Comparison of ENCODE assay signal across 14 cellular contexts in genomic region chr2:9771101-9771449, GRCh38.
A peak's percentile ranks its signal among the peaks of the same experiment; 100 is the strongest.
DNase-seq lines count a peak whose midpoint lies in the region; ATAC-seq, FAIRE-seq and TF ChIP-seq lines count a peak whose summit lies in the region.
"Had no signal": no experiment of that assay in that cellular context is flagged by ENCODE, and none has a peak within 500 bp of the region (broad histone marks: within the 10 kb centered on the region; RNA-seq: fewer than 3 reads in every experiment).

No MANE protein-coding gene starts in this region.

- no peak overlapping the region for H3K4me3 ChIP-seq in A549
- H3K4me3 ChIP-seq in Panc1 (ENCODE audit: low read depth in 2 of 2, low read length in 2 of 2), result no peak overlapping the region
- no peak overlapping the region for H3K4me3 ChIP-seq in H1 (ENCODE audit: extremely low read depth in 1 of 4, insufficient read depth in 2 of 4, low read depth in 3 of 4, low read length in 4 of 4)
- H3K4me3 ChIP-seq in neuronal stem cell (ENCODE audit: low read length in 2 of 2), result no peak overlapping the region
- H3K4me3 ChIP-seq: prostate gland had no signal

- H3K4me2 ChIP-seq in A549 (peak overlapping the region; percentile 35; the same call in 2 of the 3 replicates), H1 (ENCODE audit: insufficient read depth in 1 of 2, low read depth in 2 of 2, low read length in 2 of 2) (no peak overlapping the region), neuronal stem cell (ENCODE audit: insufficient read depth, low read length, poor library complexity, severe bottlenecking) (no peak overlapping the region)

- no peak overlapping the region for H2BK20ac ChIP-seq in H1 (ENCODE audit: low read length)

- H3K14ac ChIP-seq in H1 (ENCODE audit: insufficient read length) (no peak overlapping the region), neuronal stem cell (ENCODE audit: low read length) (no peak overlapping the region)

- H4K8ac ChIP-seq in H1 (ENCODE audit: extremely low read depth, insufficient read depth, low read length), result no peak overlapping the region
- H4K8ac ChIP-seq in neuronal stem cell (ENCODE audit: low read depth, low read length), result no peak overlapping the region

- intact Hi-C loops in Panc1 (cut with micrococcal nuclease; ENCODE audit: unreplicated experiment), result no loop called here

- H3K79me1 ChIP-seq in H1 (ENCODE audit: low read depth, low read length) (no peaks in the 10 kb centered on the region), neuronal stem cell (ENCODE audit: low read depth, low read length) (no peaks in the 10 kb centered on the region)

- no peak for TF ChIP-seq CTCF in A549 (IDR thresholded peaks at IDR 0.05)
- TF ChIP-seq CTCF in Panc1 (IDR thresholded peaks at IDR 0.05), result no peak
- no peak for TF ChIP-seq CTCF in H1 (IDR thresholded peaks at IDR 0.05; ENCODE audit: control extremely low read depth in 1 of 3, insufficient read depth in 1 of 3, low read depth in 1 of 3, low read length in 3 of 3)
- no peak for TF ChIP-seq CTCF in GM10266 (IDR thresholded peaks at IDR 0.05; ENCODE audit: control insufficient read depth, insufficient read depth, low read depth, missing control alignments)

- 0 out of 2 replicates have a peak overlapping the region, but pooled peaks have one; percentile 97 for H2BK15ac ChIP-seq in H1 (ENCODE audit: low read length)
- peak overlapping the region; percentile 86 for H2BK15ac ChIP-seq in neuronal stem cell (ENCODE audit: low read length)

- H4K91ac ChIP-seq in H1 (replicated peaks; ENCODE audit: insufficient read length, low read length), result no peak overlapping the region
- H4K91ac ChIP-seq in neuronal stem cell (ENCODE audit: low read depth, low read length, poor library complexity), result no peak overlapping the region

- no peaks in the 10 kb centered on the region for H3K23me2 ChIP-seq in H1 (ENCODE audit: low read depth, low read length)

- H3K23ac ChIP-seq in H1 (ENCODE audit: insufficient read length) (no peak overlapping the region), neuronal stem cell (ENCODE audit: low read depth, low read length, poor library complexity) (peak overlapping the region; percentile 8)

- H3K36me3 ChIP-seq in Panc1 (ENCODE audit: control insufficient read depth, insufficient read depth, low read length) (no peaks in the 10 kb centered on the region), H1 (ENCODE audit: control insufficient read depth in 2 of 4, insufficient read depth in 4 of 4, low read length in 3 of 4) (no peaks in the 10 kb centered on the region), neuronal stem cell (replicated peaks in 1 of 2; ENCODE audit: control insufficient read depth in 2 of 2, insufficient read depth in 2 of 2, low read length in 2 of 2) (no peaks in the 10 kb centered on the region)
- H3K36me3 ChIP-seq: prostate gland had no signal

- H3K4ac ChIP-seq in H1 (replicated peaks; ENCODE audit: insufficient read length, low read depth, low read length) (no peak overlapping the region), neuronal stem cell (ENCODE audit: low read length) (peak overlapping the region; percentile 97)

- no peaks in the 10 kb centered on the region for H3K27me3 ChIP-seq in Panc1 (ENCODE audit: control insufficient read depth, insufficient read depth, low read length)
- H3K27me3 ChIP-seq in H1 (replicated peaks in 1 of 4; ENCODE audit: control insufficient read depth in 3 of 4, extremely low read depth in 1 of 4, insufficient read depth in 3 of 4, low read length in 3 of 4), result peaks cover 0 to 2% (median under 1%) of the 10 kb centered on the region in 4 experiments; a peak in 1 of 7 replicates
- peaks cover 0 to 8% (median 0%) of the 10 kb centered on the region in 3 experiments for H3K27me3 ChIP-seq in neuronal stem cell (ENCODE audit: control insufficient read depth in 3 of 3, insufficient read depth in 3 of 3, low read depth in 1 of 3, low read length in 3 of 3)

- no peak for DNase-seq in A549 (ENCODE audit: low read depth in 1 of 2, low spot score in 1 of 2)
- DNase-seq in Panc1 (ENCODE audit: low read depth, low spot score), result no peak
- no peak for DNase-seq in H1 (ENCODE audit: low read depth in 1 of 2, low spot score in 2 of 2)
- DNase-seq in neuronal stem cell (ENCODE audit: low spot score), result no peak
- no peak for DNase-seq in GM10266 (ENCODE audit: extremely low spot score)
- DNase-seq in activated T-cell treated with anti-CD3 and anti-CD28 coated beads, Interleukin-2, amount 50 U/mL, for 48 hours, result no peak
- DNase-seq in pons (ENCODE audit: low spot score), result no peak
- DNase-seq: activated CD8-positive, alpha-beta memory T cell treated with anti-CD3 and anti-CD28 coated beads, Interleukin-2, amount 50 U/mL, for 48 hours; effector CD8-positive, alpha-beta T cell; naive B cell; NK-92 treated with Interleukin-12 subunit alpha and Interleukin-12 subunit beta, amount 100 ng/mL, for 24 hours; SIG-M5 had no signal

- H2BK120ac ChIP-seq in H1 (replicated peaks; ENCODE audit: low read depth, low read length) (no peak overlapping the region), neuronal stem cell (ENCODE audit: low read depth, low read length) (no peak overlapping the region)

- H2AK5ac ChIP-seq in H1 (ENCODE audit: low read depth, low read length), result peak overlapping the region; percentile 94; the same call in 1 of the 2 replicates
- peak overlapping the region; percentile 64 for H2AK5ac ChIP-seq in neuronal stem cell (ENCODE audit: low read depth, low read length)

- H3K4me1 ChIP-seq in A549, result peaks cover 22% of the 10 kb centered on the region
- peaks cover 15% of the 10 kb centered on the region for H3K4me1 ChIP-seq in Panc1 (ENCODE audit: control insufficient read depth, insufficient read depth, low read length)
- peaks cover 0 to 29% (median 22%) of the 10 kb centered on the region in 4 experiments; a peak in 6 of 7 replicates for H3K4me1 ChIP-seq in H1 (replicated peaks in 1 of 4; ENCODE audit: control insufficient read depth in 3 of 4, insufficient read depth in 4 of 4, low read length in 3 of 4)
- peaks cover 26 to 49% of the 10 kb centered on the region in 2 donors for H3K4me1 ChIP-seq in neuronal stem cell (ENCODE audit: control insufficient read depth in 2 of 2, insufficient read depth in 1 of 2, low read depth in 1 of 2, low read length in 2 of 2)
- H3K4me1 ChIP-seq: prostate gland had no signal

- H3K79me2 ChIP-seq in H1 (ENCODE audit: control insufficient read depth in 1 of 2, insufficient read depth in 2 of 2, low read length in 2 of 2), result no peaks in the 10 kb centered on the region

- H3K18ac ChIP-seq in H1 (ENCODE audit: extremely low read depth, low read length) (peak overlapping the region; percentile 48; the same call in 1 of the 2 replicates), neuronal stem cell (ENCODE audit: low read length) (peak overlapping the region; percentile 55)

- no peak overlapping the region for H3K56ac ChIP-seq in H1 (replicated peaks; ENCODE audit: insufficient read length, low read depth, low read length)

- no TSS peak for BruUV-seq in Panc1 (replicated peaks; lab: Mats Ljungman, UMichigan)

- in situ Hi-C loops in Panc1 (cut with HindIII; ENCODE audit: low pct_unique_long_range_greater_than_20kb, low sequenced_read_pairs), result no loop called here

- TF ChIP-seq POLR2A in A549 (IDR thresholded peaks at IDR 0.05; ENCODE audit: low read length) (no peak), H1 (IDR thresholded peaks at IDR 0.05; ENCODE audit: control extremely low read depth in 1 of 2, low read depth in 2 of 2, low read length in 2 of 2) (no peak)

- H2BK12ac ChIP-seq in H1 (ENCODE audit: low read depth, low read length) (peak overlapping the region; percentile 90; the same call in 1 of the 2 replicates), neuronal stem cell (ENCODE audit: low read length) (no peak overlapping the region)

- H4K5ac ChIP-seq in H1 (ENCODE audit: insufficient read length, low read depth, low read length), result no peak overlapping the region

- H2AFZ ChIP-seq in H1 (ENCODE audit: low read length) (peak overlapping the region; percentile 11; the same call in 1 of the 2 replicates), neuronal stem cell (ENCODE audit: low read length) (peak overlapping the region; percentile 70)

- ATAC-seq in A549 (no peak; a peak in 2 of 6 replicates), Panc1 (peak; percentile 4; the same call in 1 of the 2 replicates), GM18870 (IDR thresholded peaks at IDR 0.05; ENCODE audit: unreplicated experiment) (no peak)

- H3K27ac ChIP-seq in A549, result peak overlapping the region; percentile 54 to 79; a peak in 5 of 6 replicates
- H3K27ac ChIP-seq in Panc1 (ENCODE audit: low read length), result peak overlapping the region; percentile 34
- H3K27ac ChIP-seq in H1 (ENCODE audit: low read depth, low read length), result no peak overlapping the region; the same call in 1 of the 2 replicates
- H3K27ac ChIP-seq in neuronal stem cell (replicated peaks; ENCODE audit: low read length), result no peak overlapping the region

- POLR2A ChIA-PET in A549 (lab: Yijun Ruan, JAX) (interaction anchor here (1.2 to 2.5 kb wide), 3 partner anchors 73 to 147 kb away, joined by 3 to 21 read pairs (median 6); partner anchors contain the start of genes TAF1B and YWHAQ), Panc1 (lab: Charles Lee) (interaction anchor here (0.5 kb wide), 1 partner anchor 16 kb away, joined by 7 read pairs; no protein-coding TSS in a partner anchor), H1 (lab: Charles Lee; ENCODE audit: partially characterized antibody) (interaction anchor here (0.6 to 1.9 kb wide), 4 partner anchors 28 to 1406 kb away, joined by 3 to 7 read pairs (median 4); partner anchors contain the start of gene YWHAQ)

- H4K20me1 ChIP-seq in H1 (replicated peaks in 1 of 2; ENCODE audit: control insufficient read depth in 1 of 2, insufficient read depth in 2 of 2, low read length in 2 of 2), result peaks cover 0 to 1% of the 10 kb centered on the region in 2 experiments

- no peak for FAIRE-seq in A549 (lab: Jason Lieb, UNC)
- no peak for FAIRE-seq in H1 (lab: Jason Lieb, UNC)

- TF ChIP-seq RAD21 in A549 (conservative IDR thresholded peaks at IDR 0.05 in 1 of 2, IDR thresholded peaks at IDR 0.05 in 1 of 2) (no peak), H1 (IDR thresholded peaks at IDR 0.05 in 1 of 2, conservative IDR thresholded peaks at IDR 0.05 in 1 of 2; ENCODE audit: low read depth in 2 of 2, low read length in 2 of 2) (no peak)

- H3K9me3 ChIP-seq in A549 (no peaks in the 10 kb centered on the region), Panc1 (ENCODE audit: control insufficient read depth, insufficient read depth, low read depth, low read length) (no peaks in the 10 kb centered on the region), H1 (ENCODE audit: insufficient read depth in 2 of 2, low read depth in 1 of 2, low read length in 1 of 2) (no peaks in the 10 kb centered on the region; a peak in 1 of 4 replicates), neuronal stem cell (replicated peaks in 1 of 2; ENCODE audit: control insufficient read depth in 2 of 2, insufficient read depth in 1 of 2, low read depth in 1 of 2, low read length in 2 of 2) (peaks cover 0 to 2% of the 10 kb centered on the region in 2 donors)
- H3K9me3 ChIP-seq: prostate gland had no signal

- no peak for TF ChIP-seq EP300 in A549 (IDR thresholded peaks at IDR 0.05)
- no peak for TF ChIP-seq EP300 in H1 (IDR thresholded peaks at IDR 0.05; ENCODE audit: borderline replicate concordance in 1 of 2, low read depth in 2 of 2, low read length in 2 of 2)

- WGBS in A549 (ENCODE audit: missing lambda C conversion rate), result 87% methylated on average over 3 of the region's 5 CpGs
- WGBS in H1 (ENCODE audit: extremely low coverage in 1 of 2, insufficient coverage in 1 of 2, insufficient read length in 1 of 2, insufficient replicate concordance in 2 of 2, low coverage in 1 of 2, low lambda C conversion rate in 2 of 2, missing lambda C conversion rate in 1 of 2), 2 experiments, result 64% methylated on average over 5 of the region's 5 CpGs; no CpG with 5 or more reads in 1 of the 2 experiments
- no CpG with 5 or more reads among the region's 5 CpGs for WGBS in neuronal stem cell (ENCODE audit: extremely low coverage in 2 of 2, insufficient read length in 2 of 2, insufficient replicate concordance in 1 of 2), 2 donors

- H2BK5ac ChIP-seq in H1 (ENCODE audit: low read depth, low read length), result peak overlapping the region; percentile 75; the same call in 1 of the 2 replicates
- H2BK5ac ChIP-seq in neuronal stem cell (ENCODE audit: low read length), result no peak overlapping the region

- H3K9ac ChIP-seq in H1 (replicated peaks in 1 of 4; ENCODE audit: extremely low read depth in 1 of 4, low read depth in 3 of 4, low read length in 3 of 4) (no peak overlapping the region), neuronal stem cell (ENCODE audit: low read depth, low read length, poor library complexity) (peak overlapping the region; percentile 72)

- CTCF ChIA-PET in A549 (lab: Yijun Ruan, JAX) (interaction anchor here (0.7 to 9.3 kb wide), 63 partner anchors 10 to 371 kb away, joined by 3 to 234 read pairs (median 6); partner anchors contain the start of genes ADAM17, KLF11, TAF1B and YWHAQ), Panc1 (lab: Charles Lee) (interaction anchor here (0.7 to 1.6 kb wide), 8 partner anchors 11 to 277 kb away, joined by 3 to 7 read pairs (median 4); no protein-coding TSS in a partner anchor), H1 (lab: Charles Lee; ENCODE audit: partially characterized antibody) (interaction anchor here (0.5 to 6.9 kb wide), 40 partner anchors 8 to 348 kb away, joined by 3 to 103 read pairs (median 7); partner anchors contain the start of gene ADAM17)

Comparison
In these comparisons a context has a peak if more than half of its experiments do, and no peak if none do; other contexts are left out.
1. H3K27ac ChIP-seq: peak in A549 (2 of 2) and Panc1 (single experiment); none in H1 (single experiment) and neuronal stem cell (single experiment).
2. Of the 18 proteins assayed by ChIP-seq in both H1 and A549: peak only in H1: none; only in A549: KDM1A; in both: none; in neither: 17.